Comparison of ENCODE assay signal across 29 cellular contexts in genomic region chr3:192758654-192759053, GRCh38. TPM values are rescaled to one million over a fixed set of nuclear protein-coding genes. Genes with fewer than 3 reads are reported as not detected.
A peak's percentile ranks its signal among the peaks of the same experiment; 100 is the strongest.
DNase-seq lines count a peak whose midpoint lies in the region; ATAC-seq and TF ChIP-seq lines count a peak whose summit lies in the region.
"Had no signal": no experiment of that assay in that cellular context is flagged by ENCODE, and none has a peak within 500 bp of the region (broad histone marks: within the 10 kb centered on the region; RNA-seq: fewer than 3 reads in every experiment).

No MANE protein-coding gene starts in this region.

- no peak for ATAC-seq in left ventricle myocardium superior
- ATAC-seq in left cardiac atrium = no peak
- ATAC-seq: A549; CD8-positive, alpha-beta T cell had no signal

- no peaks in the 10 kb centered on the region for H3K36me3 Mint-ChIP-seq in activated CD4-positive, alpha-beta T cell treated with anti-CD3 and anti-CD28 coated beads, Interleukin-2, amount 10 ng/mL, durations not matched to agents 7 days and 5 days (ENCODE audit: low read depth)
- peaks cover 8% of the 10 kb centered on the region for H3K36me3 Mint-ChIP-seq in neural crest cell (ENCODE audit: low read depth)
- H3K36me3 Mint-ChIP-seq: CD14-positive monocyte; CD4-positive, alpha-beta memory T cell; CD4-positive, CD25-positive, alpha-beta regulatory T cell; CD8-positive, alpha-beta T cell had no signal

- CTCF ChIA-PET in activated CD4-positive, alpha-beta T cell treated with anti-CD3 and anti-CD28 coated beads, Interleukin-2, amount 10 ng/mL, durations not matched to agents 7 days and 5 days (lab: Charles Lee) = no interaction called here

- no peak for TF ChIP-seq CTCF in neural crest cell (conservative IDR thresholded peaks at IDR 0.05)

- peak overlapping the region; percentile 25 for H3K27ac Mint-ChIP-seq in activated CD4-positive, alpha-beta T cell treated with anti-CD3 and anti-CD28 coated beads, Interleukin-2, amount 10 ng/mL, durations not matched to agents 7 days and 5 days
- peak overlapping the region; percentile 31 for H3K27ac Mint-ChIP-seq in neural crest cell (ENCODE audit: unreplicated experiment)
- H3K27ac Mint-ChIP-seq: B cell; CD14-positive monocyte; CD4-positive, alpha-beta memory T cell; CD4-positive, alpha-beta T cell; CD4-positive, CD25-positive, alpha-beta regulatory T cell; CD8-positive, alpha-beta memory T cell; CD8-positive, alpha-beta T cell had no signal

- POLR2A ChIA-PET in activated CD4-positive, alpha-beta T cell treated with anti-CD3 and anti-CD28 coated beads, Interleukin-2, amount 10 ng/mL, durations not matched to agents 7 days and 5 days (lab: Charles Lee) = no interaction called here

- DNase-seq in activated CD4-positive, alpha-beta T cell treated with anti-CD3 and anti-CD28 coated beads, Interleukin-2, amount 10 ng/mL, durations not matched to agents 7 days and 5 days = no peak
- DNase-seq in activated CD4-positive, alpha-beta T cell treated with anti-CD3 and anti-CD28 coated beads for 4 hours = no peak
- DNase-seq in left ventricle myocardium superior = peak; percentile 20
- no peak for DNase-seq in left cardiac atrium
- no peak for DNase-seq in neural crest cell (ENCODE audit: low read depth, low spot score)
- DNase-seq in activated T-cell treated with anti-CD3 and anti-CD28 coated beads for 4 hours = no peak
- DNase-seq: 8988T; ACHN; AML-193; BE2C; C1 segment of cervical spinal cord; Caco-2; Calu3; CD4-positive, alpha-beta memory T cell; CD4-positive, alpha-beta T cell; CD4-positive, CD25-positive, alpha-beta regulatory T cell; CD8-positive, alpha-beta memory T cell; CD8-positive, alpha-beta T cell; COR-L47; DMS 273 treated with DMSO at 0.1 percent for 48 hours; DMS153; DMS53; DMS79; DMS79 treated with DMSO at 0.1 percent for 48 hours; DND-41; EL had no signal

- H3K9me3 Mint-ChIP-seq in activated CD4-positive, alpha-beta T cell treated with anti-CD3 and anti-CD28 coated beads, Interleukin-2, amount 10 ng/mL, durations not matched to agents 7 days and 5 days = no peaks in the 10 kb centered on the region
- H3K9me3 Mint-ChIP-seq in neural crest cell = peaks cover 17% of the 10 kb centered on the region

- H3K4me1 Mint-ChIP-seq in activated CD4-positive, alpha-beta T cell treated with anti-CD3 and anti-CD28 coated beads, Interleukin-2, amount 10 ng/mL, durations not matched to agents 7 days and 5 days = no peaks in the 10 kb centered on the region
- peaks cover 9% of the 10 kb centered on the region for H3K4me1 Mint-ChIP-seq in neural crest cell
- H3K4me1 Mint-ChIP-seq: B cell; CD14-positive monocyte; CD4-positive, alpha-beta memory T cell; CD4-positive, CD25-positive, alpha-beta regulatory T cell; CD8-positive, alpha-beta memory T cell had no signal

- intact Hi-C loops in left ventricle myocardium superior (cut with micrococcal nuclease) = no loop called here
- intact Hi-C loops in left cardiac atrium (cut with DNase I) = loop anchor here in 1 of 2 donors (2.0 kb wide), 1 partner anchor 58 kb away; no protein-coding TSS in a partner anchor

- H3K27me3 Mint-ChIP-seq in activated CD4-positive, alpha-beta T cell treated with anti-CD3 and anti-CD28 coated beads, Interleukin-2, amount 10 ng/mL, durations not matched to agents 7 days and 5 days = no peaks in the 10 kb centered on the region
- H3K27me3 Mint-ChIP-seq in neural crest cell (ENCODE audit: low read depth) = no peaks in the 10 kb centered on the region
- H3K27me3 Mint-ChIP-seq: CD4-positive, CD25-positive, alpha-beta regulatory T cell; CD8-positive, alpha-beta memory T cell had no signal

- H3K4me3 Mint-ChIP-seq in activated CD4-positive, alpha-beta T cell treated with anti-CD3 and anti-CD28 coated beads, Interleukin-2, amount 10 ng/mL, durations not matched to agents 7 days and 5 days = no peak overlapping the region
- H3K4me3 Mint-ChIP-seq in neural crest cell = no peak overlapping the region
- H3K4me3 Mint-ChIP-seq: B cell; CD14-positive monocyte; CD4-positive, alpha-beta memory T cell; CD4-positive, alpha-beta T cell; CD4-positive, CD25-positive, alpha-beta regulatory T cell; CD8-positive, alpha-beta memory T cell; CD8-positive, alpha-beta T cell had no signal

RNA-seq across cellular contexts. Expression of gene FGF12, which starts 31.3 kb away (rescaled TPM):
- not detected for total RNA-seq in activated CD4-positive, alpha-beta T cell treated with anti-CD3 and anti-CD28 coated beads, Interleukin-2, amount 10 ng/mL, durations not matched to agents 7 days and 5 days
- 450 TPM for total RNA-seq in left ventricle myocardium superior
- 100 to 1,000 TPM; 245 to 291 TPM for total RNA-seq in left cardiac atrium
- 3.0 and 4.0 TPM in 2 replicates for total RNA-seq in neural crest cell
- total RNA-seq: B cell; CD4-positive, alpha-beta memory T cell; CD4-positive, alpha-beta T cell; CD4-positive, CD25-positive, alpha-beta regulatory T cell; CD8-positive, alpha-beta memory T cell; CD8-positive, alpha-beta T cell had no signal

Comparison
In these comparisons a context has a peak if more than half of its experiments do, and no peak if none do; other contexts are left out.
1. RNA of gene FGF12, which starts 31.3 kb away (total RNA-seq): 450 TPM in left ventricle myocardium superior (single experiment) and 245 to 291 TPM in left cardiac atrium; 3.0 to 4.0 TPM in neural crest cell and not detected in activated CD4-positive, alpha-beta T cell treated with anti-CD3 and anti-CD28 coated beads, Interleukin-2, amount 10 ng/mL, durations not matched to agents 7 days and 5 days; every median in the first group is over 10 times any median in the second.